ENCODE assay signal across 25 cellular contexts in genomic region chr6:135854799-135855198, GRCh38. TPM values are rescaled to one million over a fixed set of nuclear protein-coding genes. Genes with fewer than 3 reads are reported as not detected.
DNase-seq lines count a peak whose midpoint lies in the region; ATAC-seq, FAIRE-seq and TF ChIP-seq lines count a peak whose summit lies in the region.
"Had no signal": no experiment of that assay in that cellular context is flagged by ENCODE, and none has a peak within 500 bp of the region (broad histone marks: within the 10 kb centered on the region; RNA-seq: fewer than 3 reads in every experiment).

No MANE protein-coding gene starts in this region.

- H3K27me3 ChIP-seq in stomach smooth muscle (ENCODE audit: control insufficient read depth in 1 of 2, insufficient read depth in 2 of 2, low read length in 2 of 2) (no peaks in the 10 kb centered on the region), vagina (no peaks in the 10 kb centered on the region)

- TF ChIP-seq POLR2A in GM12892 (IDR thresholded peaks at IDR 0.05; ENCODE audit: low read depth, low read length) (no peak), vagina (IDR thresholded peaks at IDR 0.05) (no peak)

- no peak overlapping the region for H3K4me3 Mint-ChIP-seq in activated naive CD4-positive, alpha-beta T cell treated with anti-CD3 and anti-CD28 coated beads, Interleukin-2, amount 10 ng/mL, durations not matched to agents 7 days and 5 days
- H3K4me3 Mint-ChIP-seq: activated T-cell treated with anti-CD3 and anti-CD28 coated beads, Interleukin-2, amount 50 U/mL, for 4 hours; CD4-positive, CD25-positive, alpha-beta regulatory T cell; dendritic cell treated with granulocyte-macrophage colony-stimulating factor and Interleukin-4, amounts not matched to agents 40 ng/mL and 50 ng/mL, for 4 days; natural killer cell had no signal

- CTCF ChIA-PET in activated naive CD4-positive, alpha-beta T cell treated with anti-CD3 and anti-CD28 coated beads, Interleukin-2, amount 10 ng/mL, durations not matched to agents 7 days and 5 days (lab: Charles Lee) = interaction anchor here (1.0 kb wide), 2 partner anchors 55 kb away, joined by 3 read pairs; no protein-coding TSS in a partner anchor

- no peak for TF ChIP-seq CTCF in kidney (IDR thresholded peaks at IDR 0.05; ENCODE audit: borderline replicate concordance, extremely low read depth, insufficient read depth)
- no peak for TF ChIP-seq CTCF in vagina (IDR thresholded peaks at IDR 0.05)

- H3K27ac ChIP-seq in kidney (ENCODE audit: low read depth in 2 of 2, low read length in 2 of 2) = no peak overlapping the region
- H3K27ac ChIP-seq in stomach smooth muscle (ENCODE audit: low read length) = no peak overlapping the region
- no peak overlapping the region for H3K27ac ChIP-seq in vagina

- peak overlapping the region; percentile 32 to 67 for H3K4me3 ChIP-seq in kidney (ENCODE audit: low read length in 2 of 2)
- H3K4me3 ChIP-seq in stomach smooth muscle (ENCODE audit: low read length in 2 of 2) = peak overlapping the region; percentile 12 to 40
- H3K4me3 ChIP-seq in vagina = no peak overlapping the region

- no peaks in the 10 kb centered on the region for H3K9me3 Mint-ChIP-seq in activated naive CD4-positive, alpha-beta T cell treated with anti-CD3 and anti-CD28 coated beads, Interleukin-2, amount 50 U/mL, for 72 hours
- no peaks in the 10 kb centered on the region for H3K9me3 Mint-ChIP-seq in activated naive CD4-positive, alpha-beta T cell treated with anti-CD3 and anti-CD28 coated beads, Interleukin-2, amount 10 ng/mL, durations not matched to agents 7 days and 5 days
- H3K9me3 Mint-ChIP-seq: activated T-cell treated with anti-CD3 and anti-CD28 coated beads, Interleukin-2, amount 50 U/mL, for 4 hours; dendritic cell treated with granulocyte-macrophage colony-stimulating factor and Interleukin-4, amounts not matched to agents 40 ng/mL and 50 ng/mL, for 4 days; HFFc6; natural killer cell had no signal

- FAIRE-seq in kidney (lab: Jason Lieb, UNC) (no peak), GM12892 (lab: Jason Lieb, UNC) (no peak)
- FAIRE-seq: endothelial cell of umbilical vein had no signal

- peak overlapping the region in 1 of 2 donors; percentile 56 for H3K27ac Mint-ChIP-seq in activated naive CD4-positive, alpha-beta T cell treated with anti-CD3 and anti-CD28 coated beads, Interleukin-2, amount 50 U/mL, for 72 hours
- H3K27ac Mint-ChIP-seq in activated naive CD4-positive, alpha-beta T cell treated with anti-CD3 and anti-CD28 coated beads, Interleukin-2, amount 10 ng/mL, durations not matched to agents 7 days and 5 days = no peak overlapping the region
- H3K27ac Mint-ChIP-seq: CD4-positive, CD25-positive, alpha-beta regulatory T cell; dendritic cell treated with granulocyte-macrophage colony-stimulating factor and Interleukin-4, amounts not matched to agents 40 ng/mL and 50 ng/mL, for 4 days; HFFc6; natural killer cell had no signal

- peaks cover 3% of the 10 kb centered on the region for H3K27me3 Mint-ChIP-seq in activated naive CD4-positive, alpha-beta T cell treated with anti-CD3 and anti-CD28 coated beads, Interleukin-2, amount 10 ng/mL, durations not matched to agents 7 days and 5 days
- H3K27me3 Mint-ChIP-seq: dendritic cell treated with granulocyte-macrophage colony-stimulating factor and Interleukin-4, amounts not matched to agents 40 ng/mL and 50 ng/mL, for 4 days had no signal

- no peaks in the 10 kb centered on the region for H3K9me3 ChIP-seq in kidney (ENCODE audit: control insufficient read depth in 1 of 2, low read length in 2 of 2)
- H3K9me3 ChIP-seq in stomach smooth muscle (ENCODE audit: control insufficient read depth in 2 of 2, low read length in 2 of 2) = no peaks in the 10 kb centered on the region
- no peaks in the 10 kb centered on the region for H3K9me3 ChIP-seq in vagina

- H3K36me3 ChIP-seq in kidney (ENCODE audit: control insufficient read depth in 1 of 2, insufficient read depth in 2 of 2, low read length in 2 of 2) (no peaks in the 10 kb centered on the region), stomach smooth muscle (ENCODE audit: control insufficient read depth in 2 of 2, insufficient read depth in 2 of 2, low read length in 2 of 2) (no peaks in the 10 kb centered on the region), vagina (no peaks in the 10 kb centered on the region)

- peaks cover 29% of the 10 kb centered on the region for H3K4me1 Mint-ChIP-seq in activated naive CD4-positive, alpha-beta T cell treated with anti-CD3 and anti-CD28 coated beads, Interleukin-2, amount 10 ng/mL, durations not matched to agents 7 days and 5 days

- intact Hi-C loops in kidney (cut with DNase I) = no loop called here
- intact Hi-C loops in vagina (cut with DNase I) = no loop called here

- H3K9ac ChIP-seq in kidney (ENCODE audit: low read length in 2 of 2) (no peak overlapping the region), stomach smooth muscle (ENCODE audit: low read length in 2 of 2) (no peak overlapping the region)

- ATAC-seq in activated naive CD4-positive, alpha-beta T cell treated with anti-CD3 and anti-CD28 coated beads, Interleukin-2, amount 50 U/mL, for 72 hours = peak; percentile 70 to 84
- peak; percentile 40 for ATAC-seq in HG03432 (IDR thresholded peaks at IDR 0.05; ENCODE audit: unreplicated experiment)
- ATAC-seq: natural killer cell had no signal

- H3K4me1 ChIP-seq in kidney (ENCODE audit: control insufficient read depth in 1 of 2, insufficient read depth in 1 of 2, low read depth in 1 of 2, low read length in 2 of 2) = peaks cover 5 to 9% of the 10 kb centered on the region in 2 donors
- peaks cover 4% of the 10 kb centered on the region for H3K4me1 ChIP-seq in stomach smooth muscle (ENCODE audit: control insufficient read depth, insufficient read depth, low read length)
- peaks cover 10% of the 10 kb centered on the region for H3K4me1 ChIP-seq in vagina

- H3K36me3 Mint-ChIP-seq in activated naive CD4-positive, alpha-beta T cell treated with anti-CD3 and anti-CD28 coated beads, Interleukin-2, amount 50 U/mL, for 72 hours = no peaks in the 10 kb centered on the region
- no peaks in the 10 kb centered on the region for H3K36me3 Mint-ChIP-seq in activated naive CD4-positive, alpha-beta T cell treated with anti-CD3 and anti-CD28 coated beads, Interleukin-2, amount 10 ng/mL, durations not matched to agents 7 days and 5 days
- H3K36me3 Mint-ChIP-seq: CD4-positive, CD25-positive, alpha-beta regulatory T cell; natural killer cell had no signal

- DNase-seq in activated naive CD4-positive, alpha-beta T cell treated with anti-CD3 and anti-CD28 coated beads, Interleukin-2, amount 50 U/mL, for 72 hours (ENCODE audit: low spot score in 2 of 2) = no peak
- DNase-seq in activated naive CD4-positive, alpha-beta T cell treated with anti-CD3 and anti-CD28 coated beads, Interleukin-2, amount 10 ng/mL, durations not matched to agents 7 days and 5 days = no peak
- DNase-seq in kidney = no peak
- no peak for DNase-seq in NCI-H2029 (lab: John Stamatoyannopoulos, UW)
- no peak for DNase-seq in GM12892 (ENCODE audit: insufficient read length)
- DNase-seq in vagina (ENCODE audit: extremely low spot score in 2 of 2) = no peak
- DNase-seq: activated CD4-positive, alpha-beta T cell treated with anti-CD3 and anti-CD28 coated beads, Interleukin-2, amount 50 U/mL, for 48 hours; activated T-cell treated with anti-CD3 and anti-CD28 coated beads, Interleukin-2, amount 50 U/mL, for 4 hours; CD4-positive, CD25-positive, alpha-beta regulatory T cell; DMS153; foreskin melanocyte; GDM1; HFFc6; KG1; kidney glomerular epithelial cell; MV-4-11; natural killer cell; NCI-H2029 treated with DMSO at 0.1 percent for 48 hours; posterior cingulate gyrus; RPMI8226; stimulated activated CD4-positive, alpha-beta T cell treated with anti-CD3 and anti-CD28 coated beads, Interleukin-4, amount 100 ng/mL, for 4 hours had no signal

RNA-seq across cellular contexts. Expression of gene PDE7B, which starts 3.3 kb away (rescaled TPM):
- under 1 TPM; 0.27 to 0.93 TPM for total RNA-seq in activated naive CD4-positive, alpha-beta T cell treated with anti-CD3 and anti-CD28 coated beads, Interleukin-2, amount 50 U/mL, for 72 hours
- total RNA-seq in kidney = 15.4 TPM
- polyA plus RNA-seq in kidney (ENCODE audit: insufficient read depth, low read depth, low replicate concordance) = 4.6 TPM
- polyA plus RNA-seq in GM12892 (2012; ENCODE audit: missing spikeins) = 0.04 TPM
- 6.9 TPM for total RNA-seq in vagina

Comparison
In these comparisons a context has a peak if more than half of its experiments do, and no peak if none do; other contexts are left out.
1. H3K4me3 ChIP-seq: peak in kidney (2 of 2) and stomach smooth muscle (2 of 2); none in vagina (0 of 2).